In genomic region chrX:150683536-150684146, GRCh38 we compare ENCODE assay signal across 8 cellular contexts. TPM values are rescaled to one million over a fixed set of nuclear protein-coding genes. Genes with fewer than 3 reads are reported as not detected.
DNase-seq lines count a peak whose midpoint lies in the region; ATAC-seq and TF ChIP-seq lines count a peak whose summit lies in the region.

No MANE protein-coding gene starts in this region.

- TF ChIP-seq CTCF in AG09309 (IDR thresholded peaks at IDR 0.05; ENCODE audit: control insufficient read depth, insufficient read depth, low read depth, low read length, missing control alignments): peak; percentile 43
- peak; percentile 18 for TF ChIP-seq CTCF in GM10248 (IDR thresholded peaks at IDR 0.05; ENCODE audit: control extremely low read depth, extremely low read depth, low read depth, missing control alignments)
- TF ChIP-seq CTCF in ascending aorta (IDR thresholded peaks at IDR 0.05): peak; percentile 36 to 60 (median 37)
- TF ChIP-seq CTCF in lung (IDR thresholded peaks at IDR 0.05; ENCODE audit: control extremely low read depth, extremely low read depth): peak; percentile 5

- DNase-seq in AG09309 (ENCODE audit: low read depth): no peak
- DNase-seq in GM10248 (ENCODE audit: extremely low spot score): peak; percentile 37
- DNase-seq in NCI-H2029 (lab: John Stamatoyannopoulos, UW): peak; percentile 14
- DNase-seq in ascending aorta (ENCODE audit: low spot score in 2 of 2): no peak
- no peak for DNase-seq in lung (ENCODE audit: low spot score)
- no peak for DNase-seq in putamen (ENCODE audit: low spot score)
- no peak for DNase-seq in T1000 (lab: John Stamatoyannopoulos, UW)

- no peak overlapping the region for H3K27ac ChIP-seq in ascending aorta
- H3K27ac ChIP-seq in lung (ENCODE audit: low read depth in 1 of 2, low read length in 1 of 2): no peak overlapping the region

- H3K4me3 ChIP-seq in AG09309 (ENCODE audit: control insufficient read depth, low read depth, low read length): no peak overlapping the region
- H3K4me3 ChIP-seq in ascending aorta: no peak overlapping the region
- H3K4me3 ChIP-seq in lung: no peak overlapping the region

- CTCF ChIA-PET in GM10248 (lab: Yijun Ruan, JAX): interaction anchor here (0.7 to 1.9 kb wide), 17 partner anchors 9 to 722 kb away, joined by 3 to 26 read pairs (median 6); partner anchors contain the start of gene MTMR1

- POLR2A ChIA-PET in GM10248 (lab: Yijun Ruan, JAX): no interaction called here

- no peaks in the 10 kb centered on the region for H3K36me3 ChIP-seq in ascending aorta
- no peaks in the 10 kb centered on the region for H3K36me3 ChIP-seq in lung (ENCODE audit: control insufficient read depth in 2 of 2, insufficient read depth in 2 of 2, low read length in 2 of 2)

- intact Hi-C loops in ascending aorta (cut with DNase I): loop anchor here (1.0 kb wide), 1 partner anchor 34 kb away; no protein-coding TSS in a partner anchor

- ATAC-seq in lung (ENCODE audit: insufficient read depth, low FRiP score) (no peak), HG03025 (IDR thresholded peaks at IDR 0.05; ENCODE audit: low FRiP score, unreplicated experiment) (no peak)

- H3K27me3 ChIP-seq in ascending aorta (no peaks in the 10 kb centered on the region), lung (ENCODE audit: control insufficient read depth, insufficient read depth) (no peaks in the 10 kb centered on the region)

- no peaks in the 10 kb centered on the region for H3K4me1 ChIP-seq in ascending aorta
- H3K4me1 ChIP-seq in lung (ENCODE audit: control insufficient read depth in 2 of 2, insufficient read depth in 2 of 2, low read length in 2 of 2): no peaks in the 10 kb centered on the region

- WGBS in lung, 2 donors: 39 to 59% methylated on average over 7 of the region's 7 CpGs

- H3K9me3 ChIP-seq in ascending aorta (no peaks in the 10 kb centered on the region), lung (ENCODE audit: control insufficient read depth in 2 of 2, insufficient read depth in 1 of 2, low read length in 1 of 2) (peaks cover 0 to 3% of the 10 kb centered on the region in 2 donors)

RNA-seq across cellular contexts. Expression of gene MTMR1, which starts 9.6 kb away (rescaled TPM):
- 152 TPM for total RNA-seq in ascending aorta
- 10 to 100 TPM; 21.6 to 37.6 TPM for total RNA-seq in lung
- 10 to 100 TPM; 10.0 to 10.3 TPM for polyA plus RNA-seq in lung

Comparison
In these comparisons a context has a peak if more than half of its experiments do, and no peak if none do; other contexts are left out.
1. DNase-seq: peak in GM10248 (single experiment) and NCI-H2029 (single experiment); none in AG09309 (single experiment), ascending aorta (0 of 2), lung (single experiment), putamen (single experiment) and T1000 (single experiment).
2. Peak in every context shown above with its lines, with median percentiles within 50 percentile points of each other: CTCF ChIP-seq.